ENCODE assay signal across 14 cellular contexts in genomic region chr21:43774163-43774562, GRCh38. TPM values are rescaled to one million over a fixed set of nuclear protein-coding genes. Genes with fewer than 3 reads are reported as not detected.
DNase-seq lines count a peak whose midpoint lies in the region; ATAC-seq, FAIRE-seq and TF ChIP-seq lines count a peak whose summit lies in the region.
"Had no signal": no experiment of that assay in that cellular context is flagged by ENCODE, and none has a peak within 500 bp of the region (broad histone marks: within the 10 kb centered on the region; RNA-seq: fewer than 3 reads in every experiment).

No MANE protein-coding gene starts in this region.

- TF ChIP-seq RAD21 in K562 (CRISPR knock-in tag; conservative IDR thresholded peaks at IDR 0.05 in 1 of 2, IDR thresholded peaks at IDR 0.05 in 1 of 2): no peak

- no peak for TF ChIP-seq EP300 in K562 (IDR thresholded peaks at IDR 0.05; ENCODE audit: low read length)

- H3K36me3 Mint-ChIP-seq in CD4-positive, CD25-positive, alpha-beta regulatory T cell: peaks cover 6% of the 10 kb centered on the region
- H3K36me3 Mint-ChIP-seq in natural killer cell treated with Interleukin-12 subunit alpha and Interleukin-12 subunit beta and Interleukin-15 and Interleukin-18, amount 100 ng/mL, for 72 hours: no peaks in the 10 kb centered on the region

- H3K9ac ChIP-seq in K562 (ENCODE audit: insufficient read depth in 1 of 2, low read depth in 2 of 2, low read length in 2 of 2): peak overlapping the region in 1 of 2 experiments; percentile 49; a peak in 1 of 4 replicates

- peaks cover 15% of the 10 kb centered on the region for H3K79me2 ChIP-seq in DOHH2 (ENCODE audit: control insufficient read depth, low read length)
- peaks cover 18% of the 10 kb centered on the region for H3K79me2 ChIP-seq in K562 (ENCODE audit: control insufficient read depth, insufficient read depth, low read length)

- no peak overlapping the region for H3K4me3 ChIP-seq in CD4-positive, CD25-positive, alpha-beta regulatory T cell (ENCODE audit: low read depth, low read length)
- H3K4me3 ChIP-seq in DOHH2 (ENCODE audit: low read length): no peak overlapping the region
- no peak overlapping the region for H3K4me3 ChIP-seq in K562

- POLR2A ChIA-PET in K562 (lab: Yijun Ruan, JAX): interaction anchor here (1.6 to 2.1 kb wide), 2 partner anchors 16 to 46 kb away, joined by 6 to 8 read pairs; no protein-coding TSS in a partner anchor

- H3K27me3 ChIP-seq in CD4-positive, CD25-positive, alpha-beta regulatory T cell (ENCODE audit: control insufficient read depth, insufficient read depth, low read length): no peaks in the 10 kb centered on the region
- H3K27me3 ChIP-seq in DOHH2 (ENCODE audit: control insufficient read depth, low read length) (no peaks in the 10 kb centered on the region), K562 (ENCODE audit: control insufficient read depth in 2 of 2, insufficient read depth in 2 of 2, low read length in 2 of 2) (no peaks in the 10 kb centered on the region)

- no peaks in the 10 kb centered on the region for H3K9me2 ChIP-seq in DOHH2 (replicated peaks; ENCODE audit: control insufficient read depth, low read length)

- in situ Hi-C loops in K562 (cut with MboI): no loop called here

- H3K4me1 ChIP-seq in CD4-positive, CD25-positive, alpha-beta regulatory T cell (ENCODE audit: control insufficient read depth, insufficient read depth, low read length, poor library complexity, severe bottlenecking): peaks cover 31% of the 10 kb centered on the region
- H3K4me1 ChIP-seq in DOHH2 (ENCODE audit: control insufficient read depth, low read length) (peaks cover 27% of the 10 kb centered on the region), K562 (replicated peaks in 1 of 2; ENCODE audit: control insufficient read depth in 2 of 2, insufficient read depth in 2 of 2, low read length in 2 of 2) (peaks cover 24 to 72% of the 10 kb centered on the region in 2 experiments)

- H3K27ac Mint-ChIP-seq in CD4-positive, CD25-positive, alpha-beta regulatory T cell: peak overlapping the region in 1 of 3 donors; percentile 52
- no peak overlapping the region for H3K27ac Mint-ChIP-seq in natural killer cell treated with Interleukin-12 subunit alpha and Interleukin-12 subunit beta and Interleukin-15 and Interleukin-18, amount 100 ng/mL, for 72 hours

- H3K27ac ChIP-seq in CD4-positive, CD25-positive, alpha-beta regulatory T cell (ENCODE audit: insufficient read depth, low read length, poor library complexity, severe bottlenecking): no peak overlapping the region
- no peak overlapping the region for H3K27ac ChIP-seq in DOHH2 (ENCODE audit: low read depth, low read length)
- no peak overlapping the region for H3K27ac ChIP-seq in K562 (ENCODE audit: extremely low read depth, low read depth, low read length)

- H3K9me3 ChIP-seq in CD4-positive, CD25-positive, alpha-beta regulatory T cell (ENCODE audit: control insufficient read depth in 2 of 2, low read length in 2 of 2): no peaks in the 10 kb centered on the region
- H3K9me3 ChIP-seq in DOHH2 (ENCODE audit: control insufficient read depth, insufficient read depth, low read length) (no peaks in the 10 kb centered on the region), K562 (replicated peaks; ENCODE audit: control insufficient read depth, insufficient read depth, low read depth, low read length) (no peaks in the 10 kb centered on the region)

- H3F3A ChIP-seq in DOHH2 (ENCODE audit: control insufficient read depth, insufficient read depth): no peaks in the 10 kb centered on the region

- TSS peak; percentile 71 for BruUV-seq in K562 (replicated peaks; lab: Mats Ljungman, UMichigan)

- 91% methylated on average over 10 of the region's 10 CpGs for WGBS in K562 (ENCODE audit: insufficient coverage, low coverage, missing lambda C conversion rate)

- H3K9me1 ChIP-seq in K562 (ENCODE audit: control insufficient read depth, insufficient read depth, low read length): peaks cover 2% of the 10 kb centered on the region

- ATAC-seq in CD4-positive, CD25-positive, alpha-beta regulatory T cell (ENCODE audit: low read depth in 2 of 2): no peak
- ATAC-seq in K562: no peak
- ATAC-seq in natural killer cell treated with Interleukin-12 subunit alpha and Interleukin-12 subunit beta and Interleukin-15 and Interleukin-18, amount 100 ng/mL, for 72 hours: no peak
- ATAC-seq: right cardiac atrium had no signal

- H3K9me3 Mint-ChIP-seq in CD4-positive, CD25-positive, alpha-beta regulatory T cell: peaks cover 0 to 2% (median 0%) of the 10 kb centered on the region in 7 donors
- no peaks in the 10 kb centered on the region for H3K9me3 Mint-ChIP-seq in natural killer cell treated with Interleukin-12 subunit alpha and Interleukin-12 subunit beta and Interleukin-15 and Interleukin-18, amount 100 ng/mL, for 72 hours
- H3K9me3 Mint-ChIP-seq: central memory CD8-positive, alpha-beta T cell had no signal

- FAIRE-seq in K562 (lab: Jason Lieb, UNC): no peak

- H3K36me3 ChIP-seq in CD4-positive, CD25-positive, alpha-beta regulatory T cell (ENCODE audit: control insufficient read depth, insufficient read depth, low read length): peaks cover 16% of the 10 kb centered on the region
- H3K36me3 ChIP-seq in DOHH2 (ENCODE audit: control insufficient read depth, low read length) (peaks cover 19% of the 10 kb centered on the region), K562 (ENCODE audit: control insufficient read depth, insufficient read depth, low read length) (peaks cover 25% of the 10 kb centered on the region)

- H3K27me3 Mint-ChIP-seq in CD4-positive, CD25-positive, alpha-beta regulatory T cell: no peaks in the 10 kb centered on the region
- peaks cover 0 to 1% of the 10 kb centered on the region in 2 donors for H3K27me3 Mint-ChIP-seq in natural killer cell treated with Interleukin-12 subunit alpha and Interleukin-12 subunit beta and Interleukin-15 and Interleukin-18, amount 100 ng/mL, for 72 hours
- H3K27me3 Mint-ChIP-seq: central memory CD8-positive, alpha-beta T cell had no signal

- peaks cover 10 to 44% (median 25%) of the 10 kb centered on the region in 4 donors for H3K4me1 Mint-ChIP-seq in CD4-positive, CD25-positive, alpha-beta regulatory T cell
- peaks cover 17 to 27% of the 10 kb centered on the region in 2 donors for H3K4me1 Mint-ChIP-seq in natural killer cell treated with Interleukin-12 subunit alpha and Interleukin-12 subunit beta and Interleukin-15 and Interleukin-18, amount 100 ng/mL, for 72 hours (ENCODE audit: low read depth in 2 of 2)

- no peak for DNase-seq in CD4-positive, CD25-positive, alpha-beta regulatory T cell
- DNase-seq in K562 (ENCODE audit: extremely low read depth in 1 of 4, low spot score in 3 of 4): no peak
- no peak for DNase-seq in natural killer cell treated with Interleukin-12 subunit alpha and Interleukin-12 subunit beta and Interleukin-15 and Interleukin-18, amount 100 ng/mL, for 72 hours (ENCODE audit: low spot score)
- no peak for DNase-seq in GM19240 (ENCODE audit: insufficient read length, low spot score)
- no peak for DNase-seq in effector CD8-positive, alpha-beta T cell (lab: John Stamatoyannopoulos, UW)
- DNase-seq in activated CD4-positive, alpha-beta T cell treated with anti-CD3 and anti-CD28 coated beads, Interleukin-2, amount 50 U/mL, for 4 hours: no peak
- DNase-seq: activated CD4-positive, CD25-positive, alpha-beta regulatory T cell; activated gamma-delta T cell; NCI-H524; SIG-M5; substantia nigra had no signal

- peak overlapping the region; percentile 53 to 98 (median 95) for H3K4me3 Mint-ChIP-seq in CD4-positive, CD25-positive, alpha-beta regulatory T cell
- H3K4me3 Mint-ChIP-seq in natural killer cell treated with Interleukin-12 subunit alpha and Interleukin-12 subunit beta and Interleukin-15 and Interleukin-18, amount 100 ng/mL, for 72 hours: peak overlapping the region; percentile 34

- no peak overlapping the region for H2AFZ ChIP-seq in K562 (ENCODE audit: low read depth, low read length)

- intact Hi-C loops in K562 (cut with micrococcal nuclease): no loop called here

- H4K20me1 ChIP-seq in DOHH2 (ENCODE audit: control insufficient read depth, insufficient read depth, low read depth, low read length) (0 out of 2 replicates have a peak, but pooled peaks cover 4% of the 10 kb centered on the region), K562 (replicated peaks; ENCODE audit: control insufficient read depth, insufficient read depth, low read length) (no peaks in the 10 kb centered on the region)

- H3K4me2 ChIP-seq in DOHH2 (ENCODE audit: low read length): peak overlapping the region; percentile 77; the same call in 1 of the 2 replicates
- no peak overlapping the region for H3K4me2 ChIP-seq in K562 (ENCODE audit: insufficient read depth, low read length)

- CTCF ChIA-PET in K562 (lab: Yijun Ruan, JAX; ENCODE audit: low intra/inter-chr PET ratio): no interaction called here

- TF ChIP-seq CTCF in DOHH2 (IDR thresholded peaks at IDR 0.05; ENCODE audit: low read depth, low read length, poor library complexity, severe bottlenecking) (no peak), K562 (IDR thresholded peaks at IDR 0.05 in 2 of 3, conservative IDR thresholded peaks at IDR 0.05 in 1 of 3; ENCODE audit: insufficient read depth in 2 of 3, low read depth in 1 of 3, low read length in 3 of 3) (no peak)

- TF ChIP-seq POLR2A in K562 (conservative IDR thresholded peaks at IDR 0.05): no peak

RNA-seq across cellular contexts. Expression of gene CSTB, which starts 1.9 kb away (rescaled TPM):
- total RNA-seq in CD4-positive, CD25-positive, alpha-beta regulatory T cell: 24.5 TPM
- 100 to 1,000 TPM in 2 of 4 donors, 10 to 100 TPM in 2; 83.8 to 138 (median 93.9) TPM for polyA plus RNA-seq in CD4-positive, CD25-positive, alpha-beta regulatory T cell
- total RNA-seq in K562 (2011; cell fraction: chromatin; rRNA removed; ENCODE audit: low replicate concordance): 10.6 and 21.9 TPM in 2 replicates
- total RNA-seq in K562 (2011; cell fraction: nucleolus; rRNA removed): 19.5 and 22.0 TPM in 2 replicates
- total RNA-seq in K562 (2011; cell fraction: nucleoplasm; rRNA removed): 18.3 and 24.3 TPM in 2 replicates
- total RNA-seq in K562 (2014; rRNA removed) (23.1 and 29.0 TPM in 2 replicates), K562 (2014; rRNA removed; fragmentation: Illumina TruSeq; extraction: Trizol) (20.8 and 21.1 TPM in 2 replicates), K562 (2015; rRNA removed; fragmentation: Illumina TruSeq; extraction: Trizol) (31.7 and 34.9 TPM in 2 replicates), K562 (2021) (43.5 and 48.1 TPM in 2 replicates)
- polyA plus RNA-seq in K562 (2011; rRNA removed) (46.6 and 58.0 TPM in 2 replicates), K562 (2014; fragmentation: Illumina TruSeq; extraction: Trizol) (64.2 and 79.8 TPM in 2 replicates), K562 (2014; fragmentation: Nextera tagmentation; extraction: Ambion mirVana) (10 to 100 TPM; 12.4 to 17.1 TPM), K562 (2014; rRNA removed) (65.0 and 67.8 TPM in 2 replicates)
- polyA plus RNA-seq in K562 (2011; cell fraction: cytosol; rRNA removed): 74.4 and 80.8 TPM in 2 replicates
- polyA plus RNA-seq in K562 (2011; cell fraction: nucleus; rRNA removed): 36.5 and 43.3 TPM in 2 replicates
- polyA plus RNA-seq in K562 (2012): 76.9 and 118 TPM in 2 replicates
- polyA minus RNA-seq in K562 (2011; rRNA and poly(A)+ RNA removed): 33.5 and 37.4 TPM in 2 replicates
- polyA minus RNA-seq in K562 (2011; cell fraction: cytosol; rRNA and poly(A)+ RNA removed): 14.2 and 21.7 TPM in 2 replicates
- 9.0 and 14.1 TPM in 2 replicates for polyA minus RNA-seq in K562 (2011; cell fraction: nucleus; rRNA and poly(A)+ RNA removed)
- total RNA-seq in natural killer cell treated with Interleukin-12 subunit alpha and Interleukin-12 subunit beta and Interleukin-15 and Interleukin-18, amount 100 ng/mL, for 72 hours: 10 to 100 TPM; 15.3 to 15.4 TPM

RNA-seq across cellular contexts. Expression of gene RRP1, which starts 15.2 kb away (rescaled TPM):
- total RNA-seq in CD4-positive, CD25-positive, alpha-beta regulatory T cell: 24.1 TPM
- polyA plus RNA-seq in CD4-positive, CD25-positive, alpha-beta regulatory T cell: 10 to 100 TPM; 12.1 to 17.3 (median 14.2) TPM
- 200 and 398 TPM in 2 replicates for total RNA-seq in K562 (2011; cell fraction: chromatin; rRNA removed; ENCODE audit: low replicate concordance)
- total RNA-seq in K562 (2011; cell fraction: nucleolus; rRNA removed): 176 and 196 TPM in 2 replicates
- 186 and 220 TPM in 2 replicates for total RNA-seq in K562 (2011; cell fraction: nucleoplasm; rRNA removed)
- 68.6 and 84.3 TPM in 2 replicates for total RNA-seq in K562 (2014; rRNA removed)
- total RNA-seq in K562 (2014; rRNA removed; fragmentation: Illumina TruSeq; extraction: Trizol): 40.5 and 48.5 TPM in 2 replicates
- total RNA-seq in K562 (2015; rRNA removed; fragmentation: Illumina TruSeq; extraction: Trizol): 51.6 and 52.9 TPM in 2 replicates
- 89.1 and 105 TPM in 2 replicates for total RNA-seq in K562 (2021)
- 38.0 and 47.3 TPM in 2 replicates for polyA plus RNA-seq in K562 (2011; rRNA removed)
- 22.9 and 23.5 TPM in 2 replicates for polyA plus RNA-seq in K562 (2011; cell fraction: cytosol; rRNA removed)
- 233 and 286 TPM in 2 replicates for polyA plus RNA-seq in K562 (2011; cell fraction: nucleus; rRNA removed)
- polyA plus RNA-seq in K562 (2012): 35.6 and 62.2 TPM in 2 replicates
- polyA plus RNA-seq in K562 (2014; fragmentation: Illumina TruSeq; extraction: Trizol): 79.7 and 97.5 TPM in 2 replicates
- polyA plus RNA-seq in K562 (2014; fragmentation: Nextera tagmentation; extraction: Ambion mirVana): 1 to 10 TPM in 1 of 2 experiments, under 1 TPM in 1; 0.89 to 1.8 TPM
- 60.2 and 64.7 TPM in 2 replicates for polyA plus RNA-seq in K562 (2014; rRNA removed)
- polyA minus RNA-seq in K562 (2011; rRNA and poly(A)+ RNA removed): 23.9 and 28.6 TPM in 2 replicates
- polyA minus RNA-seq in K562 (2011; cell fraction: cytosol; rRNA and poly(A)+ RNA removed): 20.8 and 22.0 TPM in 2 replicates
- 66.5 and 104 TPM in 2 replicates for polyA minus RNA-seq in K562 (2011; cell fraction: nucleus; rRNA and poly(A)+ RNA removed)
- total RNA-seq in natural killer cell treated with Interleukin-12 subunit alpha and Interleukin-12 subunit beta and Interleukin-15 and Interleukin-18, amount 100 ng/mL, for 72 hours: 10 to 100 TPM; 35.5 to 89.9 TPM

RNA-seq across cellular contexts. Expression of gene PDXK, which starts 55.2 kb away (rescaled TPM):
- 80.9 TPM for total RNA-seq in CD4-positive, CD25-positive, alpha-beta regulatory T cell
- 10 to 100 TPM; 28.5 to 73.1 (median 36.7) TPM for polyA plus RNA-seq in CD4-positive, CD25-positive, alpha-beta regulatory T cell
- 130 and 265 TPM in 2 replicates for total RNA-seq in K562 (2011; cell fraction: chromatin; rRNA removed; ENCODE audit: low replicate concordance)
- total RNA-seq in K562 (2011; cell fraction: nucleolus; rRNA removed): 121 and 125 TPM in 2 replicates
- 113 and 116 TPM in 2 replicates for total RNA-seq in K562 (2011; cell fraction: nucleoplasm; rRNA removed)
- total RNA-seq in K562 (2014; rRNA removed) (95.1 and 117 TPM in 2 replicates), K562 (2014; rRNA removed; fragmentation: Illumina TruSeq; extraction: Trizol) (57.2 and 71.2 TPM in 2 replicates), K562 (2015; rRNA removed; fragmentation: Illumina TruSeq; extraction: Trizol) (46.8 and 47.5 TPM in 2 replicates), K562 (2021) (162 TPM in 2 replicates)
- polyA plus RNA-seq in K562 (2011; rRNA removed) (135 and 158 TPM in 2 replicates), K562 (2014; fragmentation: Illumina TruSeq; extraction: Trizol) (80.6 and 84.8 TPM in 2 replicates), K562 (2014; fragmentation: Nextera tagmentation; extraction: Ambion mirVana) (1 to 10 TPM; 5.6 to 8.9 TPM), K562 (2014; rRNA removed) (76.5 and 103 TPM in 2 replicates)
- 118 and 126 TPM in 2 replicates for polyA plus RNA-seq in K562 (2011; cell fraction: cytosol; rRNA removed)
- 116 TPM in 2 replicates for polyA plus RNA-seq in K562 (2011; cell fraction: nucleus; rRNA removed)
- 82.1 and 83.5 TPM in 2 replicates for polyA plus RNA-seq in K562 (2012)
- 203 and 232 TPM in 2 replicates for polyA minus RNA-seq in K562 (2011; rRNA and poly(A)+ RNA removed)
- polyA minus RNA-seq in K562 (2011; cell fraction: cytosol; rRNA and poly(A)+ RNA removed): 63.0 and 91.6 TPM in 2 replicates
- 27.7 and 39.5 TPM in 2 replicates for polyA minus RNA-seq in K562 (2011; cell fraction: nucleus; rRNA and poly(A)+ RNA removed)
- total RNA-seq in natural killer cell treated with Interleukin-12 subunit alpha and Interleukin-12 subunit beta and Interleukin-15 and Interleukin-18, amount 100 ng/mL, for 72 hours: 100 to 1,000 TPM in 1 of 2 donors, 10 to 100 TPM in 1; 98.1 to 136 TPM
